ENCODE assay signal across 27 cellular contexts in genomic region chr1:58064281-58064680, GRCh38.
"Had no signal": no experiment of that assay in that cellular context is flagged by ENCODE, and none has a peak within 500 bp of the region (broad histone marks: within the 10 kb centered on the region; RNA-seq: fewer than 3 reads in every experiment).

No MANE protein-coding gene starts in this region.

- H3K4me1 Mint-ChIP-seq: activated B cell treated with CpG ODN at 0.5 μM for 24 hours; activated CD4-positive, alpha-beta T cell treated with anti-CD3 and anti-CD28 coated beads, Interleukin-2, amount 10 ng/mL, durations not matched to agents 24 days and 14 days; activated T-helper 17 cell treated with anti-CD3 and anti-CD28 coated beads, Interleukin-2, amount 50 U/mL, for 72 hours had no signal

- H3K36me3 Mint-ChIP-seq: activated naive CD8-positive, alpha-beta T cell had no signal

- DNase-seq: activated B cell treated with CpG ODN at 0.5 μM for 24 hours; activated CD4-positive, alpha-beta T cell treated with anti-CD3 and anti-CD28 coated beads for 1 hour; activated CD4-positive, alpha-beta T cell treated with anti-CD3 and anti-CD28 coated beads, Interleukin-2, amount 10 ng/mL, durations not matched to agents 24 days and 14 days; activated CD4-positive, alpha-beta T cell treated with anti-CD3 and anti-CD28 coated beads, Interleukin-2, amount 50 U/mL, for 48 hours; activated CD8-positive, alpha-beta memory T cell treated with anti-CD3 and anti-CD28 coated beads for 24 hours; activated gamma-delta T cell; activated naive CD4-positive, alpha-beta T cell treated with anti-CD3 and anti-CD28 coated beads for 36 hours; activated T-cell treated with anti-CD3 and anti-CD28 coated beads, Interleukin-2, amount 50 U/mL, for 48 hours; amygdala; brain microvascular endothelial cell; MM.1S; NCI-H1105; NCI-H146; NCI-H187 treated with DMSO at 0.1 percent for 48 hours; NCI-H2081 treated with DMSO at 0.1 percent for 48 hours; NCI-H2171 treated with DMSO at 0.1 percent for 48 hours; NCI-H226; NCI-H526; Peyer's patch; Right ventricle myocardium superior had no signal

- H3K4me3 ChIP-seq: cardiac muscle cell, Peyer's patch, SJSA1 had no signal

- ATAC-seq: activated T-helper 17 cell treated with anti-CD3 and anti-CD28 coated beads, Interleukin-2, amount 50 U/mL, for 72 hours; SK-N-SH treated with all-trans-retinoic acid at 6 μM for 48 hours had no signal

- H3K27ac ChIP-seq: brain microvascular endothelial cell, cardiac muscle cell, Peyer's patch, RWPE1, SJSA1 had no signal

- H3K36me3 ChIP-seq: brain microvascular endothelial cell, cardiac muscle cell, Peyer's patch, SJSA1 had no signal

- H3K4me3 Mint-ChIP-seq: activated B cell treated with CpG ODN at 0.5 μM for 24 hours; activated CD4-positive, alpha-beta T cell treated with anti-CD3 and anti-CD28 coated beads, Interleukin-2, amount 10 ng/mL, durations not matched to agents 24 days and 14 days; activated naive CD4-positive, alpha-beta T cell treated with anti-CD3 and anti-CD28 coated beads for 36 hours; activated naive CD8-positive, alpha-beta T cell; activated T-helper 17 cell treated with anti-CD3 and anti-CD28 coated beads, Interleukin-2, amount 50 U/mL, for 72 hours; T-helper 1 cell treated with Interleukin-12 subunit alpha and Interleukin-12 subunit beta and Interleukin-4 antibody, amounts not matched to agents 30 μg/mL and 1 μg/mL, for 36 hours had no signal

- H3K27me3 Mint-ChIP-seq: activated CD4-positive, alpha-beta T cell treated with anti-CD3 and anti-CD28 coated beads, Interleukin-2, amount 10 ng/mL, durations not matched to agents 24 days and 14 days; activated naive CD8-positive, alpha-beta T cell had no signal

- H3K27me3 ChIP-seq: brain microvascular endothelial cell, cardiac muscle cell, Peyer's patch, SJSA1 had no signal

- H3K27ac Mint-ChIP-seq: activated B cell treated with CpG ODN at 0.5 μM for 24 hours; activated CD4-positive, alpha-beta T cell treated with anti-CD3 and anti-CD28 coated beads, Interleukin-2, amount 10 ng/mL, durations not matched to agents 24 days and 14 days; activated naive CD4-positive, alpha-beta T cell treated with anti-CD3 and anti-CD28 coated beads for 36 hours; activated naive CD8-positive, alpha-beta T cell; activated T-helper 17 cell treated with anti-CD3 and anti-CD28 coated beads, Interleukin-2, amount 50 U/mL, for 72 hours; T-helper 1 cell treated with Interleukin-12 subunit alpha and Interleukin-12 subunit beta and Interleukin-4 antibody, amounts not matched to agents 30 μg/mL and 1 μg/mL, for 36 hours had no signal

- H3K4me1 ChIP-seq: Peyer's patch, SJSA1 had no signal

- H3K9me3 Mint-ChIP-seq: activated B cell treated with CpG ODN at 0.5 μM for 24 hours; activated CD4-positive, alpha-beta T cell treated with anti-CD3 and anti-CD28 coated beads, Interleukin-2, amount 10 ng/mL, durations not matched to agents 24 days and 14 days; activated naive CD4-positive, alpha-beta T cell treated with anti-CD3 and anti-CD28 coated beads for 36 hours; activated T-helper 17 cell treated with anti-CD3 and anti-CD28 coated beads, Interleukin-2, amount 50 U/mL, for 72 hours; T-helper 1 cell treated with Interleukin-12 subunit alpha and Interleukin-12 subunit beta and Interleukin-4 antibody, amounts not matched to agents 30 μg/mL and 1 μg/mL, for 36 hours had no signal

- H3K9me3 ChIP-seq: Peyer's patch, SJSA1 had no signal
